ENCODE assay signal across 8 cellular contexts in the genomic region with DNA sequence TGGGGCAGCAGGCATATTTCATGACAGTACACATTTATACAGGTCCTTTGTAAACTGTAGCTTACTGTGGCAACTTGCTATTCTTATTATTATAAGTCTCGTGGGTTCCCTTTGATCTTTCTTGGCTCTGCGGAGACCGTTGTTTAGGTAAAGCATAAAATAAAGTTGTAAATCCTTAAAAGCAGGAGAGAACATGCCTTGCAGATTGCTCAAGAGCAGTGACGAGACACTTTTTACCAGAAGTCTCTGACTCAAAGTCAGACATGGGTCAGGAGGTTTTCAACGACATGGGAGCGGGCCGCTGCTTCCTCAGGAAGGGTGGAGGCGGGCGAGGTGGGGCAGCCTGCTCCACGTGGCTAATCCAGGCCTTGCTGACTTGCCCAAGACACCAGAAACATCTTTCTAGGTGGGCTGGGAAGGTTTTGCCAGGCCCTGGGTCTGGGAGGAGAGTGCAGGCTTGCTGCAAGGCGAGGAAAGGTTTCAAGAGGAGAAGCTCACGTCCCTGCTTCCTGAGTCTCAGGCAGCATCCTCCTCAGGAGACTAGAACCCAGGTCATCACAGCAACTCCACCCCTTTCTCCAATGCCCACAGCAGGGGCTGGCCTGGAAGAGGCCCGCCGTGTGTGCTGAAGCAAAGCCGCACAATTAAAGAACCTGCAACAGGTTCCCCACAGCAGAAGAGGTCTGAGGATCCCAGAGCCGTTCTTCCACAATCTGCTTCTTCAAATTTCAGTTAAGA. TPM values are rescaled to one million over a fixed set of nuclear protein-coding genes. Genes with fewer than 3 reads are reported as not detected.
DNase-seq lines count a peak whose midpoint lies in the region; ATAC-seq lines count a peak whose summit lies in the region.

No MANE protein-coding gene starts in this region.

- H2BK5ac ChIP-seq in trophoblast cell (ENCODE audit: low read depth, low read length, poor library complexity) = peak overlapping the region; percentile 47

- peak; percentile 85 for ATAC-seq in esophagus mucosa
- ATAC-seq in GM18519 (IDR thresholded peaks at IDR 0.05; ENCODE audit: low FRiP score, unreplicated experiment) = no peak
- no peak for ATAC-seq in HG03097 (IDR thresholded peaks at IDR 0.05; ENCODE audit: low FRiP score, unreplicated experiment)

- peaks cover 5 to 6% of the 10 kb centered on the region in 2 experiments for H3K36me3 ChIP-seq in trophoblast cell (ENCODE audit: control insufficient read depth in 1 of 2, insufficient read depth in 2 of 2, low read length in 2 of 2)

- no peaks in the 10 kb centered on the region for H3K27me3 ChIP-seq in trophoblast cell (ENCODE audit: insufficient read depth, low read length)

- no peaks in the 10 kb centered on the region for H3K9me3 ChIP-seq in trophoblast cell (ENCODE audit: insufficient read depth, low read depth, low read length)

- H3K14ac ChIP-seq in trophoblast cell (ENCODE audit: low read length) = peak overlapping the region; percentile 56

- H4K91ac ChIP-seq in trophoblast cell (ENCODE audit: low read depth, low read length) = peak overlapping the region; percentile 71

- no peak overlapping the region for H3K23ac ChIP-seq in trophoblast cell (ENCODE audit: low read length)

- DNase-seq in EH (ENCODE audit: low read depth) (peak; percentile 97), RPMI7951 (ENCODE audit: low read depth) (peak; percentile 16), trophoblast cell (peak; percentile 84), retina (no peak), NCI-H748 (lab: John Stamatoyannopoulos, UW; ENCODE audit: unreplicated experiment) (no peak)

- peak overlapping the region; percentile 5 for H4K12ac ChIP-seq in trophoblast cell (ENCODE audit: low read depth, low read length)

- no peak overlapping the region for H3K9ac ChIP-seq in trophoblast cell (ENCODE audit: low read length)

- no peak overlapping the region for H2AFZ ChIP-seq in trophoblast cell (ENCODE audit: insufficient read depth, low read length, poor library complexity)

- peak overlapping the region; percentile 70 for H2BK120ac ChIP-seq in trophoblast cell (ENCODE audit: insufficient read depth, low read length, poor library complexity)

- peak overlapping the region; percentile 49 for H3K4ac ChIP-seq in trophoblast cell (ENCODE audit: low read depth, low read length)

- H3K79me1 ChIP-seq in trophoblast cell (ENCODE audit: low read length) = peaks cover 9% of the 10 kb centered on the region

- peak overlapping the region; percentile 48 for H3K27ac ChIP-seq in trophoblast cell (ENCODE audit: low read depth, low read length)

- H2AK5ac ChIP-seq in trophoblast cell (ENCODE audit: low read length) = peak overlapping the region; percentile 71

- peak overlapping the region; percentile 32 for H2BK12ac ChIP-seq in trophoblast cell (ENCODE audit: low read length)

- H4K8ac ChIP-seq in trophoblast cell (ENCODE audit: low read depth, low read length) = peak overlapping the region; percentile 64

- peaks cover 5% of the 10 kb centered on the region for H3K79me2 ChIP-seq in trophoblast cell (ENCODE audit: control insufficient read depth, insufficient read depth, low read length, poor library complexity)

- no peak overlapping the region for H3K4me3 ChIP-seq in trophoblast cell (ENCODE audit: low read depth, low read length)

- no peak overlapping the region for H3K4me2 ChIP-seq in trophoblast cell (ENCODE audit: low read length)

- WGBS in trophoblast cell (ENCODE audit: extremely low coverage, insufficient coverage, insufficient read length) = no CpG with 5 or more reads among the region's 16 CpGs

- H3K18ac ChIP-seq in trophoblast cell (ENCODE audit: low read length) = peak overlapping the region; percentile 69

- H3K4me1 ChIP-seq in trophoblast cell (ENCODE audit: control insufficient read depth in 1 of 2, insufficient read depth in 2 of 2, low read length in 2 of 2) = peaks cover 26 to 30% of the 10 kb centered on the region in 2 experiments

RNA-seq across cellular contexts. Expression of a gene that starts 6.5 kb away (rescaled TPM):
- 1.7 and 2.4 TPM in 2 replicates for total RNA-seq in RPMI7951 (2014; rRNA removed; shearing (Covaris generic))
- 56.0 TPM for total RNA-seq in esophagus mucosa
- polyA plus RNA-seq in trophoblast cell (2013) = 18.4 and 19.5 TPM in 2 replicates

RNA-seq across cellular contexts. Expression of a gene that starts 56.5 kb away (rescaled TPM):
- total RNA-seq in RPMI7951 (2014; rRNA removed; shearing (Covaris generic)) = 1.3 TPM in 2 replicates
- total RNA-seq in esophagus mucosa = 21.2 TPM
- 34.0 and 35.3 TPM in 2 replicates for polyA plus RNA-seq in trophoblast cell (2013)

Comparison
In these comparisons a context has a peak if more than half of its experiments do, and no peak if none do; other contexts are left out.
1. DNase-seq: peak in EH (single experiment), RPMI7951 (single experiment) and trophoblast cell (2 of 2); none in retina (single experiment) and NCI-H748 (single experiment).
2. RNA of a gene that starts 6.5 kb away (total RNA-seq): 56.0 TPM in esophagus mucosa (single experiment); 1.7 to 2.4 TPM in RPMI7951; every median in the first group is over 10 times any median in the second.